14 cellular contexts compared by ENCODE assay signal in the genomic region with DNA sequence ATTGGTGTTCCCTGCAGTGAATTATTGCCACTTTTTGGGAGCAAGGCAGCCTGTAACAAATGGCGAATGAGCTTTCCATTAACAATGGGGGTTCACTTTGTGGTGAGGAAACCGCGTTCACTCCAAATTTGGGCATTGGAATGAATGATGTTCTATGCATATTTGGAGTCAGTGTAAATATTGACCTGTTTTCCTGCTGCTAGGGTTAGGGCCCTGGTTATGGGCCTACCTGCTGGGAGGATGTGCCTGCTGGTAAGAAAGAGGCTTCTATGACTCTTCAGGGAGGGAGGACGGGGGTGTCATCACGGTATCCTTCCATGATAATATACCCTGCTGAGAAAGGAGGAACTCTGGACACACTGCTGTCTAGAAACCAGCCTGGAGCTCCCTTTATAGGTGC. TPM values are rescaled to one million over a fixed set of nuclear protein-coding genes. Genes with fewer than 3 reads are reported as not detected.
"Had no signal": no experiment of that assay in that cellular context is flagged by ENCODE, and none has a peak within 500 bp of the region (broad histone marks: within the 10 kb centered on the region; RNA-seq: fewer than 3 reads in every experiment).

No MANE protein-coding gene starts in this region.

- H3K4me1 ChIP-seq: pancreas had no signal

- H3K36me3 ChIP-seq: pancreas, tibial artery had no signal

- H3K9me3 ChIP-seq: pancreas, tibial artery had no signal

- H3K4me3 Mint-ChIP-seq: activated T-helper 1 cell treated with anti-CD3 and anti-CD28 coated beads, Interleukin-12 subunit alpha, Interleukin-12 subunit beta, Interleukin-2, Interleukin-4 antibody, amounts not matched to agents 30 ng/mL and 10 ng/mL and 1 ng/mL, durations not matched to agents 14 hours and 24 hours and 36 hours; stimulated activated naive B cell treated with anti-CD40 and anti-IgM and Interleukin-4, amounts not matched to agents 10 μg/mL and 1 μg/mL and 100 μg/mL, for 72 hours had no signal

- FAIRE-seq: endometrium, keratinocyte, pancreas had no signal

- H3K4me3 ChIP-seq: dorsolateral prefrontal cortex, pancreas, tibial artery had no signal

- H3K27ac Mint-ChIP-seq: activated T-helper 1 cell treated with anti-CD3 and anti-CD28 coated beads, Interleukin-12 subunit alpha, Interleukin-12 subunit beta, Interleukin-2, Interleukin-4 antibody, amounts not matched to agents 30 ng/mL and 10 ng/mL and 1 ng/mL, durations not matched to agents 14 hours and 24 hours and 36 hours; stimulated activated naive B cell treated with anti-CD40 and anti-IgM and Interleukin-4, amounts not matched to agents 10 μg/mL and 1 μg/mL and 100 μg/mL, for 72 hours had no signal

- H3K27ac ChIP-seq: dorsolateral prefrontal cortex, pancreas, tibial artery had no signal

- DNase-seq: aorta; dorsolateral prefrontal cortex; pancreas; stimulated activated CD4-positive, alpha-beta T cell treated with anti-CD3 and anti-CD28 coated beads, Interleukin-2, amount 100 ng/mL, for 48 hours; stimulated activated naive B cell treated with anti-CD40 and anti-IgM and Interleukin-4, amounts not matched to agents 10 μg/mL and 1 μg/mL and 100 μg/mL, for 72 hours; T-helper 9 cell; tibial artery had no signal

- H3K9me3 Mint-ChIP-seq: activated T-helper 1 cell treated with anti-CD3 and anti-CD28 coated beads, Interleukin-12 subunit alpha, Interleukin-12 subunit beta, Interleukin-2, Interleukin-4 antibody, amounts not matched to agents 30 ng/mL and 10 ng/mL and 1 ng/mL, durations not matched to agents 14 hours and 24 hours and 36 hours; stimulated activated naive B cell treated with anti-CD40 and anti-IgM and Interleukin-4, amounts not matched to agents 10 μg/mL and 1 μg/mL and 100 μg/mL, for 72 hours had no signal

- H3K27me3 ChIP-seq: pancreas, tibial artery had no signal

- H3K36me3 Mint-ChIP-seq: stimulated activated naive B cell treated with anti-CD40 and anti-IgM and Interleukin-4, amounts not matched to agents 10 μg/mL and 1 μg/mL and 100 μg/mL, for 72 hours had no signal

- ATAC-seq: activated CD4-positive, CD25-positive, alpha-beta regulatory T cell treated with anti-CD3 and anti-CD28 coated beads, Interleukin-2, amount 50 U/mL, for 24 hours; left lobe of liver; pancreas; stimulated activated naive B cell treated with anti-CD40 and anti-IgM and Interleukin-4, amounts not matched to agents 10 μg/mL and 1 μg/mL and 100 μg/mL, for 72 hours had no signal

RNA-seq across cellular contexts. Expression of gene C9orf50, which starts 29.0 kb away (rescaled TPM):
- total RNA-seq: activated CD8-positive, alpha-beta memory T cell treated with anti-CD3 and anti-CD28 coated beads for 36 hours; activated T-helper 1 cell treated with anti-CD3 and anti-CD28 coated beads, Interleukin-12 subunit alpha, Interleukin-12 subunit beta, Interleukin-2, Interleukin-4 antibody, amounts not matched to agents 30 ng/mL and 10 ng/mL and 1 ng/mL, durations not matched to agents 14 hours and 24 hours and 36 hours; left lobe of liver; pancreas had no signal
- polyA plus RNA-seq: keratinocyte, neural cell, pancreas had no signal
